ENCODE assay signal across 29 cellular contexts in the genomic region with DNA sequence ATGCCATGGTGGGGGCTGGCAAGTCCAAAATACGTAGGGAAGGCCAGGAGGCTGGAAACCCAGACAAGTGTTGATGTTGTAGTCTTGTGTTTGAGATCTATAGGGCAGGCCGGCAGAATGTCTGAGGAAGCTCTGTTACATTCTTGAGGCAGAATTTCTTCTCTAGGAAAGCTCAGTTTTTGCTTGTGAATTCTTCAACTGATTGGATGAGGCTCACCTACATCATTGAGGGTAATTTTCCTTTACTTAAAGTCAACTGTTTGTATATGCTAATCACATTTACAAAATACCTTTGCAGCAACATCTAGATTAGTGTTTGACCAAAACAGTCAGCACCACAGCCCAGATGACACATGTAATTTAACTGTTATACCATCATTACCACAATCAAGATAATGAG.
"Had no signal": no experiment of that assay in that cellular context is flagged by ENCODE, and none has a peak within 500 bp of the region (broad histone marks: within the 10 kb centered on the region; RNA-seq: fewer than 3 reads in every experiment).

No MANE protein-coding gene starts in this region.

- H3K27ac ChIP-seq: neural progenitor cell, ovary, parathyroid adenoma, psoas muscle, right lobe of liver, sigmoid colon, stomach, suprapubic skin, testis, tibial artery, transverse colon, upper lobe of right lung, uterus had no signal

- H3K36me3 Mint-ChIP-seq: natural killer cell; stimulated activated effector memory CD8-positive, alpha-beta T cell treated with anti-CD3 and anti-CD28 coated beads, Interleukin-12 subunit alpha, Interleukin-12 subunit beta, amount 100 ng/mL, for 72 hours had no signal

- H3K27me3 Mint-ChIP-seq: progenitor cell of endocrine pancreas; stimulated activated naive B cell treated with anti-CD40 and anti-IgM and Interleukin-4, amounts not matched to agents 10 μg/mL and 1 μg/mL and 100 μg/mL, for 72 hours; stimulated activated naive CD8-positive, alpha-beta T cell treated with anti-CD3 and anti-CD28 coated beads, Interleukin-15, Interleukin-2, amounts not matched to agents 100 ng/mL and 50 ng/mL, for 24 hours; type B pancreatic cell had no signal

- H3K4me2 ChIP-seq: neural progenitor cell had no signal

- H3K9ac ChIP-seq: neural progenitor cell, parathyroid adenoma had no signal

- H3K4me1 Mint-ChIP-seq: stimulated activated naive B cell treated with anti-CD40 and anti-IgM and Interleukin-4, amounts not matched to agents 10 μg/mL and 1 μg/mL and 100 μg/mL, for 72 hours had no signal

- H3K27ac Mint-ChIP-seq: natural killer cell; nephron; neural progenitor cell; stimulated activated effector memory CD8-positive, alpha-beta T cell treated with anti-CD3 and anti-CD28 coated beads, Interleukin-12 subunit alpha, Interleukin-12 subunit beta, amount 100 ng/mL, for 72 hours; stimulated activated naive B cell treated with anti-CD40 and anti-IgM and Interleukin-4, amounts not matched to agents 10 μg/mL and 1 μg/mL and 100 μg/mL, for 72 hours; stimulated activated naive CD8-positive, alpha-beta T cell treated with anti-CD3 and anti-CD28 coated beads, Interleukin-15, Interleukin-2, amounts not matched to agents 100 ng/mL and 50 ng/mL, for 24 hours; type B pancreatic cell had no signal

- H3K4me3 ChIP-seq: neural progenitor cell, ovary, psoas muscle, right lobe of liver, sigmoid colon, stomach, suprapubic skin, testis, tibial artery, transverse colon, upper lobe of right lung, uterus had no signal

- H2AFZ ChIP-seq: neural progenitor cell, parathyroid adenoma had no signal

- FAIRE-seq: small intestine had no signal

- ATAC-seq: natural killer cell; psoas muscle; right cardiac atrium; right lobe of liver; stimulated activated effector memory CD8-positive, alpha-beta T cell treated with anti-CD3 and anti-CD28 coated beads, Interleukin-12 subunit alpha, Interleukin-12 subunit beta, amount 100 ng/mL, for 72 hours; stimulated activated naive B cell treated with anti-CD40 and anti-IgM and Interleukin-4, amounts not matched to agents 10 μg/mL and 1 μg/mL and 100 μg/mL, for 72 hours; upper lobe of right lung had no signal

- H3K79me2 ChIP-seq: parathyroid adenoma had no signal

- H3K4me3 Mint-ChIP-seq: natural killer cell; nephron; neural progenitor cell; stimulated activated effector memory CD8-positive, alpha-beta T cell treated with anti-CD3 and anti-CD28 coated beads, Interleukin-12 subunit alpha, Interleukin-12 subunit beta, amount 100 ng/mL, for 72 hours; stimulated activated naive B cell treated with anti-CD40 and anti-IgM and Interleukin-4, amounts not matched to agents 10 μg/mL and 1 μg/mL and 100 μg/mL, for 72 hours; stimulated activated naive CD8-positive, alpha-beta T cell treated with anti-CD3 and anti-CD28 coated beads, Interleukin-15, Interleukin-2, amounts not matched to agents 100 ng/mL and 50 ng/mL, for 24 hours; type B pancreatic cell had no signal

- H3K9me3 ChIP-seq: ovary, psoas muscle, right lobe of liver, sigmoid colon, stomach, suprapubic skin, testis, tibial artery, transverse colon, upper lobe of right lung, uterus had no signal

- DNase-seq: natural killer cell; occipital lobe; ovary; posterior cingulate gyrus; psoas muscle; right cardiac atrium; right lobe of liver; sigmoid colon; small intestine; stimulated activated CD4-positive, alpha-beta T cell treated with anti-CD3 and anti-CD28 coated beads, Interleukin-15, amount 100 ng/mL, for 24 hours; stimulated activated CD4-positive, alpha-beta T cell treated with anti-CD3 and anti-CD28 coated beads, Interleukin-2, amount 100 ng/mL, for 24 hours; stimulated activated CD4-positive, alpha-beta T cell treated with anti-CD3 and anti-CD28 coated beads, Interleukin-2, amount 100 ng/mL, for 48 hours; stimulated activated CD4-positive, alpha-beta T cell treated with anti-CD3 and anti-CD28 coated beads, Interleukin-4, amount 100 ng/mL, for 24 hours; stimulated activated naive B cell treated with anti-CD40 and anti-IgM and Interleukin-4, amounts not matched to agents 10 μg/mL and 1 μg/mL and 100 μg/mL, for 72 hours; stimulated activated naive CD4-positive, alpha-beta T cell treated with Interleukin-2 at 50 U/mL for 16 hours; stomach; testis; tibial artery; transverse colon; upper lobe of right lung; uterus had no signal

- H3K9me3 Mint-ChIP-seq: natural killer cell; nephron; neural progenitor cell; stimulated activated effector memory CD8-positive, alpha-beta T cell treated with anti-CD3 and anti-CD28 coated beads, Interleukin-12 subunit alpha, Interleukin-12 subunit beta, amount 100 ng/mL, for 72 hours; stimulated activated naive B cell treated with anti-CD40 and anti-IgM and Interleukin-4, amounts not matched to agents 10 μg/mL and 1 μg/mL and 100 μg/mL, for 72 hours; stimulated activated naive CD8-positive, alpha-beta T cell treated with anti-CD3 and anti-CD28 coated beads, Interleukin-15, Interleukin-2, amounts not matched to agents 100 ng/mL and 50 ng/mL, for 24 hours; type B pancreatic cell had no signal

- H3K27me3 ChIP-seq: neural progenitor cell, ovary, right lobe of liver, sigmoid colon, stomach, suprapubic skin, testis, tibial artery, transverse colon, upper lobe of right lung, uterus had no signal

- H3K4me1 ChIP-seq: neural progenitor cell, parathyroid adenoma, right lobe of liver, sigmoid colon, suprapubic skin, testis, tibial artery, transverse colon, uterus had no signal

- H3K36me3 ChIP-seq: neural progenitor cell, ovary, upper lobe of right lung, uterus had no signal
